20 cellular contexts compared by ENCODE assay signal in genomic region chr10:94224656-94225055, GRCh38.
DNase-seq lines count a peak whose midpoint lies in the region; ATAC-seq, FAIRE-seq and TF ChIP-seq lines count a peak whose summit lies in the region.
"Had no signal": no experiment of that assay in that cellular context is flagged by ENCODE, and none has a peak within 500 bp of the region (broad histone marks: within the 10 kb centered on the region; RNA-seq: fewer than 3 reads in every experiment).

No MANE protein-coding gene starts in this region.

- H4K91ac ChIP-seq in IMR-90 (ENCODE audit: insufficient read depth, low read depth, low read length) = no peak overlapping the region

- no peaks in the 10 kb centered on the region for H3K9me3 ChIP-seq in IMR-90 (ENCODE audit: control insufficient read depth, insufficient read depth, low read length)
- no peaks in the 10 kb centered on the region for H3K9me3 ChIP-seq in pancreas
- H3K9me3 ChIP-seq in gastroesophageal sphincter = no peaks in the 10 kb centered on the region
- H3K9me3 ChIP-seq in upper lobe of right lung = no peaks in the 10 kb centered on the region

- BruUV-seq in IMR-90 (replicated peaks; lab: Mats Ljungman, UMichigan) = no TSS peak

- DNase-seq in BJ (ENCODE audit: low read depth) = peak; percentile 14
- peak; percentile 85 for DNase-seq in IMR-90
- peak; percentile 58 for DNase-seq in astrocyte of the spinal cord (ENCODE audit: low read depth, low spot score)
- DNase-seq in kidney tubule cell (ENCODE audit: low spot score) = peak; percentile 97
- DNase-seq in pancreas = no peak
- no peak for DNase-seq in upper lobe of right lung
- DNase-seq: activated CD4-positive, alpha-beta T cell treated with anti-CD3 and anti-CD28 coated beads for 1 hour; activated gamma-delta T cell treated with Interleukin-2 at 50 U/mL for 16 hours; amygdala; C1 segment of cervical spinal cord; hypothalamus; KG1; NCI-H1417; NCI-H82; occipital lobe had no signal

- no peak overlapping the region for H2AK9ac ChIP-seq in IMR-90 (replicated peaks; ENCODE audit: low read depth, low read length, poor library complexity)

- H3K56ac ChIP-seq in IMR-90 (ENCODE audit: extremely low read depth, insufficient read depth, low read length) = no peak overlapping the region

- H2BK5ac ChIP-seq in IMR-90 (ENCODE audit: low read depth, low read length, poor library complexity, severe bottlenecking) = no peak overlapping the region

- no peak overlapping the region for H3K14ac ChIP-seq in IMR-90 (replicated peaks; ENCODE audit: low read depth, low read length)

- no peak overlapping the region for H2AFZ ChIP-seq in IMR-90 (replicated peaks; ENCODE audit: low read length, poor library complexity)

- H3K27ac ChIP-seq in IMR-90 (ENCODE audit: insufficient read depth, low read length) (no peak overlapping the region), pancreas (no peak overlapping the region), gastroesophageal sphincter (peak overlapping the region in 2 of 4 donors; percentile 17 to 40), upper lobe of right lung (no peak overlapping the region)

- H3K18ac ChIP-seq in IMR-90 (ENCODE audit: low read depth, low read length) = no peak overlapping the region

- H2BK15ac ChIP-seq in IMR-90 (ENCODE audit: low read depth, low read length) = no peak overlapping the region; the same call in 2 of the 3 replicates

- no peak overlapping the region for H4K8ac ChIP-seq in IMR-90 (ENCODE audit: low read depth in 2 of 2, low read length in 2 of 2)

- POLR2A ChIA-PET in BJ (lab: Charles Lee) (no interaction called here), IMR-90 (lab: Charles Lee; ENCODE audit: unreplicated experiment) (no interaction called here)

- H2BK20ac ChIP-seq in IMR-90 (ENCODE audit: low read depth, low read length) = no peak overlapping the region

- no peak for FAIRE-seq in pancreas (lab: Jason Lieb, UNC)

- H3K36me3 ChIP-seq in BJ (ENCODE audit: control insufficient read depth, insufficient read depth, low read length) (no peaks in the 10 kb centered on the region), IMR-90 (ENCODE audit: control insufficient read depth, insufficient read depth, low read length) (no peaks in the 10 kb centered on the region), pancreas (no peaks in the 10 kb centered on the region), gastroesophageal sphincter (peaks cover 0 to 8% of the 10 kb centered on the region in 2 donors), upper lobe of right lung (no peaks in the 10 kb centered on the region)

- dilution Hi-C loops in IMR-90 (cut with HindIII; ENCODE audit: low sequenced_read_pairs, unreplicated experiment) = no loop called here

- H2AK5ac ChIP-seq in IMR-90 (ENCODE audit: low read depth, low read length) = peak overlapping the region; percentile 36; the same call in 1 of the 2 replicates

- peaks cover 2% of the 10 kb centered on the region for H3K4me1 ChIP-seq in IMR-90 (ENCODE audit: control insufficient read depth, insufficient read depth, low read length)
- peaks cover 0 to 3% (median 0%) of the 10 kb centered on the region in 3 donors for H3K4me1 ChIP-seq in pancreas
- peaks cover 0 to 22% (median 3%) of the 10 kb centered on the region in 3 donors for H3K4me1 ChIP-seq in gastroesophageal sphincter
- H3K4me1 ChIP-seq in upper lobe of right lung = no peaks in the 10 kb centered on the region

- H3K4me3 ChIP-seq in BJ (ENCODE audit: low read depth, low read length) = no peak overlapping the region
- no peak overlapping the region for H3K4me3 ChIP-seq in IMR-90 (ENCODE audit: insufficient read depth, low read depth, low read length)
- no peak overlapping the region for H3K4me3 ChIP-seq in astrocyte of the spinal cord (ENCODE audit: low read depth, low read length)
- no peak overlapping the region for H3K4me3 ChIP-seq in pancreas
- H3K4me3 ChIP-seq in gastroesophageal sphincter = no peak overlapping the region
- no peak overlapping the region for H3K4me3 ChIP-seq in upper lobe of right lung
- H3K4me3 ChIP-seq: coronary artery had no signal

- H4K20me1 ChIP-seq in IMR-90 (ENCODE audit: insufficient read depth, low read length) = no peaks in the 10 kb centered on the region

- TF ChIP-seq POLR2A in IMR-90 (IDR thresholded peaks at IDR 0.05; ENCODE audit: low read depth, low read length) (no peak), gastroesophageal sphincter (IDR thresholded peaks at IDR 0.05) (no peak)

- H3K23ac ChIP-seq in IMR-90 (ENCODE audit: low read depth, low read length) = no peak overlapping the region

- peak; percentile 89 for ATAC-seq in IMR-90 (ENCODE audit: low read depth)
- ATAC-seq in GM21526 (IDR thresholded peaks at IDR 0.05; ENCODE audit: low FRiP score, unreplicated experiment) = no peak
- ATAC-seq in pancreas = no peak
- ATAC-seq in gastroesophageal sphincter = no peak
- no peak for ATAC-seq in upper lobe of right lung
- ATAC-seq: esophagus mucosa, left lobe of liver had no signal

- TF ChIP-seq EP300 in gastroesophageal sphincter (IDR thresholded peaks at IDR 0.05) = no peak

- peak overlapping the region; percentile 39; the same call in 1 of the 2 replicates for H3K4ac ChIP-seq in IMR-90 (ENCODE audit: low read depth, low read length)

- H3K27me3 ChIP-seq in BJ (ENCODE audit: control insufficient read depth, insufficient read depth, low read length) = no peaks in the 10 kb centered on the region
- no peaks in the 10 kb centered on the region for H3K27me3 ChIP-seq in IMR-90 (ENCODE audit: control insufficient read depth, insufficient read depth, low read length)
- no peaks in the 10 kb centered on the region for H3K27me3 ChIP-seq in pancreas
- no peaks in the 10 kb centered on the region for H3K27me3 ChIP-seq in gastroesophageal sphincter
- no peaks in the 10 kb centered on the region for H3K27me3 ChIP-seq in upper lobe of right lung

- CTCF ChIA-PET in BJ (lab: Yijun Ruan, JAX) (interaction anchor here (0.9 to 1.5 kb wide), 2 partner anchors 16 to 148 kb away, joined by 3 to 4 read pairs; no protein-coding TSS in a partner anchor), IMR-90 (lab: Yijun Ruan, JAX) (no interaction called here)

- no peak for TF ChIP-seq RAD21 in IMR-90 (IDR thresholded peaks at IDR 0.05; ENCODE audit: low read length)

- in situ Hi-C loops in IMR-90 (cut with MboI; ENCODE audit: low sequenced_read_pairs) = no loop called here
- in situ Hi-C loops in astrocyte of the spinal cord (cut with HindIII; ENCODE audit: low sequenced_read_pairs) = no loop called here

- H3K79me1 ChIP-seq in IMR-90 (ENCODE audit: low read depth in 1 of 2, low read length in 2 of 2) = no peaks in the 10 kb centered on the region

- no peak overlapping the region for H3K4me2 ChIP-seq in IMR-90 (ENCODE audit: low read depth, low read length)

- no peak for TF ChIP-seq CTCF in BJ (IDR thresholded peaks at IDR 0.05; ENCODE audit: insufficient read depth, low read depth, low read length)
- no peak for TF ChIP-seq CTCF in IMR-90 (conservative IDR thresholded peaks at IDR 0.05; ENCODE audit: low read depth, low read length)
- no peak for TF ChIP-seq CTCF in astrocyte of the spinal cord (IDR thresholded peaks at IDR 0.05; ENCODE audit: low read depth, low read length)
- TF ChIP-seq CTCF in pancreas (IDR thresholded peaks at IDR 0.05) = no peak
- no peak for TF ChIP-seq CTCF in gastroesophageal sphincter (IDR thresholded peaks at IDR 0.05)
- no peak for TF ChIP-seq CTCF in upper lobe of right lung (IDR thresholded peaks at IDR 0.05)

- H3K9ac ChIP-seq in IMR-90 (ENCODE audit: low read depth, low read length) = no peak overlapping the region

- H4K5ac ChIP-seq in IMR-90 (ENCODE audit: low read depth, low read length) = no peak overlapping the region

- H3K9me1 ChIP-seq in IMR-90 (ENCODE audit: insufficient read depth, low read length) = no peaks in the 10 kb centered on the region

- H2BK120ac ChIP-seq in IMR-90 (ENCODE audit: low read depth, low read length) = no peak overlapping the region

- intact Hi-C loops in IMR-90 (cut with micrococcal nuclease) = loop anchor here (5.0 to 10.0 kb wide), 2 partner anchors 147 to 310 kb away; no protein-coding TSS in a partner anchor
- intact Hi-C loops in pancreas (cut with DNase I) = no loop called here
- intact Hi-C loops in upper lobe of right lung (cut with DNase I) = no loop called here

- 0% methylated on average over 1 of the region's 1 CpG; no CpG with 5 or more reads in 1 of the 2 experiments for WGBS in IMR-90 (ENCODE audit: extremely low coverage in 2 of 2, insufficient read length in 1 of 2), 2 experiments
- WGBS in pancreas, 2 donors = 84 to 100% methylated on average over 1 of the region's 1 CpG
- WGBS in gastroesophageal sphincter (ENCODE audit: low coverage in 1 of 2), 2 donors = 17 to 75% methylated on average over 1 of the region's 1 CpG

TF ChIP-seq in IMR-90, 13 proteins besides CTCF, POLR2A, EP300 and RAD21:
- TF ChIP-seq FOS (IDR thresholded peaks at IDR 0.05; ENCODE audit: low read depth, low read length) = peak; percentile 64; the same call in 1 of the 2 replicates
- TF ChIP-seq MAZ (IDR thresholded peaks at IDR 0.05; ENCODE audit: borderline replicate concordance, low read depth, low read length) = no peak
- no peak for TF ChIP-seq CHD1 (IDR thresholded peaks at IDR 0.05; ENCODE audit: low read depth, low read length)

Comparison
In these comparisons a context has a peak if more than half of its experiments do, and no peak if none do; other contexts are left out.
1. DNase-seq: peak in BJ (single experiment), IMR-90 (single experiment), astrocyte of the spinal cord (single experiment) and kidney tubule cell (single experiment); none in pancreas (0 of 6) and upper lobe of right lung (single experiment).